In genomic region chr9:73548201-73548600, GRCh38 we compare ENCODE assay signal across 20 cellular contexts.
A peak's percentile ranks its signal among the peaks of the same experiment; 100 is the strongest.
DNase-seq lines count a peak whose midpoint lies in the region; ATAC-seq, FAIRE-seq and TF ChIP-seq lines count a peak whose summit lies in the region.
"Had no signal": no experiment of that assay in that cellular context is flagged by ENCODE, and none has a peak within 500 bp of the region (broad histone marks: within the 10 kb centered on the region; RNA-seq: fewer than 3 reads in every experiment).

No MANE protein-coding gene starts in this region.

- no peak for TF ChIP-seq CTCF in astrocyte (IDR thresholded peaks at IDR 0.05; ENCODE audit: insufficient read depth, low read depth, low read length)

- H3K9me3 ChIP-seq in astrocyte (ENCODE audit: insufficient read depth, low read depth, low read length) (no peaks in the 10 kb centered on the region), mesenchymal stem cell (ENCODE audit: control insufficient read depth, low read length) (no peaks in the 10 kb centered on the region)
- H3K9me3 ChIP-seq: adrenal gland, transverse colon had no signal

- no peaks in the 10 kb centered on the region for H4K20me1 ChIP-seq in astrocyte (ENCODE audit: insufficient read depth, low read length)

- no peak overlapping the region for H3K14ac ChIP-seq in mesenchymal stem cell (ENCODE audit: low read length in 2 of 2)

- no peak overlapping the region for H3K27ac Mint-ChIP-seq in astrocyte (ENCODE audit: unreplicated experiment)
- H3K27ac Mint-ChIP-seq: activated T-helper 1 cell treated with anti-CD3 and anti-CD28 coated beads, Interleukin-12 subunit alpha, Interleukin-12 subunit beta, Interleukin-2, Interleukin-4 antibody, amounts not matched to agents 30 ng/mL and 10 ng/mL and 1 ng/mL, durations not matched to agents 14 hours and 24 hours and 36 hours; H9; immature natural killer cell; stimulated activated effector memory CD8-positive, alpha-beta T cell treated with anti-CD3 and anti-CD28 coated beads, Interleukin-12 subunit alpha, Interleukin-12 subunit beta, amount 100 ng/mL, for 72 hours had no signal

- no peak overlapping the region for H3K4me3 ChIP-seq in astrocyte (ENCODE audit: insufficient read depth, low read depth, low read length)
- H3K4me3 ChIP-seq in mesenchymal stem cell (ENCODE audit: insufficient read depth in 1 of 2, low read depth in 1 of 2, low read length in 2 of 2) = no peak overlapping the region
- H3K4me3 ChIP-seq: adrenal gland, transverse colon had no signal

- no peaks in the 10 kb centered on the region for H3K79me2 ChIP-seq in astrocyte (ENCODE audit: insufficient read depth, low read length)

- H4K8ac ChIP-seq in mesenchymal stem cell (ENCODE audit: low read length) = no peak overlapping the region

- no peak overlapping the region for H2AK5ac ChIP-seq in mesenchymal stem cell (ENCODE audit: low read length, severe bottlenecking)

- H2BK120ac ChIP-seq in mesenchymal stem cell (ENCODE audit: low read depth, low read length) = no peak overlapping the region

- H3K4me2 ChIP-seq in astrocyte (ENCODE audit: low read length) = peak overlapping the region; percentile 55
- no peak overlapping the region for H3K4me2 ChIP-seq in mesenchymal stem cell (ENCODE audit: low read length, poor library complexity, severe bottlenecking)

- H3K36me3 Mint-ChIP-seq in astrocyte (ENCODE audit: low read depth, unreplicated experiment) = no peaks in the 10 kb centered on the region
- H3K36me3 Mint-ChIP-seq: immature natural killer cell; stimulated activated effector memory CD8-positive, alpha-beta T cell treated with anti-CD3 and anti-CD28 coated beads, Interleukin-12 subunit alpha, Interleukin-12 subunit beta, amount 100 ng/mL, for 72 hours had no signal

- no peak overlapping the region for H4K91ac ChIP-seq in mesenchymal stem cell (ENCODE audit: low read length)

- H3K9me3 Mint-ChIP-seq in astrocyte (ENCODE audit: unreplicated experiment) = no peaks in the 10 kb centered on the region
- H3K9me3 Mint-ChIP-seq: activated T-helper 1 cell treated with anti-CD3 and anti-CD28 coated beads, Interleukin-12 subunit alpha, Interleukin-12 subunit beta, Interleukin-2, Interleukin-4 antibody, amounts not matched to agents 30 ng/mL and 10 ng/mL and 1 ng/mL, durations not matched to agents 14 hours and 24 hours and 36 hours; H9 had no signal

- DNase-seq in DMS153 treated with DMSO at 0.1 percent for 48 hours (lab: John Stamatoyannopoulos, UW; ENCODE audit: unreplicated experiment) = peak; percentile 10
- peak; percentile 49 for DNase-seq in NCI-H2029 (lab: John Stamatoyannopoulos, UW)
- no peak for DNase-seq in astrocyte (ENCODE audit: low read depth)
- peak; percentile 43 for DNase-seq in mesenchymal stem cell
- no peak for DNase-seq in NCI-H2171 (lab: John Stamatoyannopoulos, UW)
- no peak for DNase-seq in HuH-7.5 (ENCODE audit: low spot score)
- DNase-seq: activated CD4-positive, alpha-beta T cell treated with anti-CD3 and anti-CD28 coated beads, Interleukin-2, amount 50 U/mL, for 4 hours; adrenal gland; AML-193; H9; immature natural killer cell; NCI-H1694; NK-92 treated with Interleukin-12 subunit alpha and Interleukin-12 subunit beta, amount 100 ng/mL, for 24 hours; occipital lobe; SIG-M5; transverse colon had no signal

- no peaks in the 10 kb centered on the region for H3K27me3 ChIP-seq in astrocyte (ENCODE audit: insufficient read depth, low read length)
- no peaks in the 10 kb centered on the region for H3K27me3 ChIP-seq in mesenchymal stem cell (ENCODE audit: control insufficient read depth in 1 of 2, insufficient read depth in 1 of 2, low read length in 2 of 2)
- H3K27me3 ChIP-seq: adrenal gland, transverse colon had no signal

- no peak overlapping the region for H3K23ac ChIP-seq in mesenchymal stem cell (ENCODE audit: low read length in 2 of 2)

- 0% methylated on average over 3 of the region's 5 CpGs for WGBS in mesenchymal stem cell

- H3K4me3 Mint-ChIP-seq in astrocyte (ENCODE audit: unreplicated experiment) = no peak overlapping the region
- H3K4me3 Mint-ChIP-seq: activated T-helper 1 cell treated with anti-CD3 and anti-CD28 coated beads, Interleukin-12 subunit alpha, Interleukin-12 subunit beta, Interleukin-2, Interleukin-4 antibody, amounts not matched to agents 30 ng/mL and 10 ng/mL and 1 ng/mL, durations not matched to agents 14 hours and 24 hours and 36 hours; H9; immature natural killer cell; stimulated activated effector memory CD8-positive, alpha-beta T cell treated with anti-CD3 and anti-CD28 coated beads, Interleukin-12 subunit alpha, Interleukin-12 subunit beta, amount 100 ng/mL, for 72 hours had no signal

- H3K9ac ChIP-seq in astrocyte (ENCODE audit: low read length) = no peak overlapping the region
- no peak overlapping the region for H3K9ac ChIP-seq in mesenchymal stem cell (ENCODE audit: low read length)

- H2BK5ac ChIP-seq in mesenchymal stem cell (ENCODE audit: low read depth, low read length, poor library complexity, severe bottlenecking) = no peak overlapping the region

- no peak overlapping the region for H2BK12ac ChIP-seq in mesenchymal stem cell (ENCODE audit: low read length in 2 of 2)

- H3K4me1 ChIP-seq in astrocyte (ENCODE audit: insufficient read depth, low read length) (no peaks in the 10 kb centered on the region), mesenchymal stem cell (ENCODE audit: control insufficient read depth, insufficient read depth, low read depth, low read length) (no peaks in the 10 kb centered on the region)
- H3K4me1 ChIP-seq: adrenal gland, transverse colon had no signal

- no peak for FAIRE-seq in astrocyte (lab: Jason Lieb, UNC)

- H2BK15ac ChIP-seq in mesenchymal stem cell (ENCODE audit: low read depth, poor library complexity, severe bottlenecking) = no peak overlapping the region

- no peaks in the 10 kb centered on the region for H3K4me1 Mint-ChIP-seq in astrocyte (ENCODE audit: low read depth, unreplicated experiment)
- H3K4me1 Mint-ChIP-seq: H9; immature natural killer cell; stimulated activated effector memory CD8-positive, alpha-beta T cell treated with anti-CD3 and anti-CD28 coated beads, Interleukin-12 subunit alpha, Interleukin-12 subunit beta, amount 100 ng/mL, for 72 hours had no signal

- ATAC-seq in GM19328 (IDR thresholded peaks at IDR 0.05; ENCODE audit: unreplicated experiment) (no peak), HG03521 (IDR thresholded peaks at IDR 0.05; ENCODE audit: unreplicated experiment) (no peak)
- ATAC-seq: stimulated activated effector memory CD8-positive, alpha-beta T cell treated with anti-CD3 and anti-CD28 coated beads, Interleukin-12 subunit alpha, Interleukin-12 subunit beta, amount 100 ng/mL, for 72 hours had no signal

- H3K79me1 ChIP-seq in mesenchymal stem cell (replicated peaks; ENCODE audit: low read length, poor library complexity, severe bottlenecking) = no peaks in the 10 kb centered on the region

- H3K18ac ChIP-seq in mesenchymal stem cell (ENCODE audit: low read depth in 1 of 2, low read length in 2 of 2) = no peak overlapping the region

- H3K27ac ChIP-seq in astrocyte (ENCODE audit: low read depth, low read length) (no peak overlapping the region), mesenchymal stem cell (ENCODE audit: low read length, poor library complexity, severe bottlenecking) (no peak overlapping the region)
- H3K27ac ChIP-seq: adrenal gland, transverse colon had no signal

- no peak overlapping the region for H3K4ac ChIP-seq in mesenchymal stem cell (ENCODE audit: low read depth in 1 of 2, low read length in 2 of 2)

- H2AFZ ChIP-seq in astrocyte (ENCODE audit: low read depth, low read length) (peak overlapping the region; percentile 34), mesenchymal stem cell (ENCODE audit: low read depth, low read length) (no peak overlapping the region)

- no peaks in the 10 kb centered on the region for H3K27me3 Mint-ChIP-seq in astrocyte (ENCODE audit: low read depth, unreplicated experiment)

- H3K36me3 ChIP-seq in astrocyte (ENCODE audit: insufficient read depth, low read length) (no peaks in the 10 kb centered on the region), mesenchymal stem cell (ENCODE audit: control insufficient read depth in 1 of 2, insufficient read depth in 2 of 2, low read depth in 1 of 2, low read length in 2 of 2) (no peaks in the 10 kb centered on the region)
- H3K36me3 ChIP-seq: adrenal gland, transverse colon had no signal

Comparison
In these comparisons a context has a peak if more than half of its experiments do, and no peak if none do; other contexts are left out.
1. DNase-seq: peak in DMS153 treated with DMSO at 0.1 percent for 48 hours (single experiment), NCI-H2029 (single experiment) and mesenchymal stem cell (single experiment); none in astrocyte (single experiment), NCI-H2171 (single experiment) and HuH-7.5 (single experiment).